In the genomic region with DNA sequence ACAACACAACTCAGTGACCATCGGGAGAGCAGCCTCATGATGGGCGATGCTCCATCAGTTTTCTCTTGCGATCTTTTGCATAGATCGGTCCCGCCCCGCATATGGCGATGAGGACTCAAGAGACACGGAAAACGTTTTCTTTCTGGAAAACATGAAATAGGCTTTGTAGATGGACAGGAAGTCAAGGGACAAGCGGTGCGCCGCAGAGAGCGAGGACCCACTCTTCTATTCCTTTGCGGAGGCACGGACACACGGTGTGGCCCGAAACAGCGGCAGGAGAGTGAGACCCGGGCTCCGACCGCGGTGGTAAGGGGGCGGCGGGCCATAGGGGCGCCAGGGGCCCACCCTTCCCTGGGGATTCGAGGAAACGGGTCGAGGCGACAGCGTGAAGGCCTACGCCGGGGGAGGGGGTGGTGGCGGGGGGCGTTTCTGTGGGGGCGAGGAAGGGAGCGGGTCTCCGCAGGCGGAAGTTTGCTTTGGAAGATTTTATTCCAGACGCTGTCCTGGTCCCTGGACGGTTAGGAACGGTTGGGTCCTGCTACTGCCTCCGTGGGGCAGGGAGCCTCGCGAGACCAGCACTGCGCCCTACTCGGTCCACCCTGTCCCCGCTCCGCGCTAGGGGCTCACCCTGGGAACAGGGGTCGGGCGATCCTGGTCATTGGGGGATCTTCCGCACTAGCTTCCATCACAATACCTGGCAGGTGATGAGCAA, we compare ENCODE assay signal across 1 cellular context.
A peak's percentile ranks its signal among the peaks of the same experiment; 100 is the strongest.
TF ChIP-seq lines count a peak whose summit lies in the region.

No MANE protein-coding gene starts in this region.

TF ChIP-seq in HepG2, 621 proteins besides CTCF, POLR2A, EP300 and RAD21 (continued from another document and continues in another):
- TF ChIP-seq ATF1 (CRISPR knock-in tag; IDR thresholded peaks at IDR 0.05) = peak; percentile 23; the same call in 1 of the 2 replicates
- no peak for TF ChIP-seq TEAD2 (CRISPR knock-in tag; IDR thresholded peaks at IDR 0.05)
- TF ChIP-seq HNF4A (CRISPR knock-in tag; IDR thresholded peaks at IDR 0.05) = no peak
- TF ChIP-seq, protein P1, sequence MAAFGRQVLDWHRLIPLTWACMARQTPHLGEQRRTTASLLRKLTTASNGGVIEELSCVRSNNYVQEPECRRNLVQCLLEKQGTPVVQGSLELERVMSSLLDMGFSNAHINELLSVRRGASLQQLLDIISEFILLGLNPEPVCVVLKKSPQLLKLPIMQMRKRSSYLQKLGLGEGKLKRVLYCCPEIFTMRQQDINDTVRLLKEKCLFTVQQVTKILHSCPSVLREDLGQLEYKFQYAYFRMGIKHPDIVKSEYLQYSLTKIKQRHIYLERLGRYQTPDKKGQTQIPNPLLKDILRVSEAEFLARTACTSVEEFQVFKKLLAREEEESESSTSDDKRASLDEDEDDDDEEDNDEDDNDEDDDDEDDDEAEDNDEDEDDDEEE (CRISPR knock-in tag; IDR thresholded peaks at IDR 0.05) = no peak
- TF ChIP-seq, protein P2, sequence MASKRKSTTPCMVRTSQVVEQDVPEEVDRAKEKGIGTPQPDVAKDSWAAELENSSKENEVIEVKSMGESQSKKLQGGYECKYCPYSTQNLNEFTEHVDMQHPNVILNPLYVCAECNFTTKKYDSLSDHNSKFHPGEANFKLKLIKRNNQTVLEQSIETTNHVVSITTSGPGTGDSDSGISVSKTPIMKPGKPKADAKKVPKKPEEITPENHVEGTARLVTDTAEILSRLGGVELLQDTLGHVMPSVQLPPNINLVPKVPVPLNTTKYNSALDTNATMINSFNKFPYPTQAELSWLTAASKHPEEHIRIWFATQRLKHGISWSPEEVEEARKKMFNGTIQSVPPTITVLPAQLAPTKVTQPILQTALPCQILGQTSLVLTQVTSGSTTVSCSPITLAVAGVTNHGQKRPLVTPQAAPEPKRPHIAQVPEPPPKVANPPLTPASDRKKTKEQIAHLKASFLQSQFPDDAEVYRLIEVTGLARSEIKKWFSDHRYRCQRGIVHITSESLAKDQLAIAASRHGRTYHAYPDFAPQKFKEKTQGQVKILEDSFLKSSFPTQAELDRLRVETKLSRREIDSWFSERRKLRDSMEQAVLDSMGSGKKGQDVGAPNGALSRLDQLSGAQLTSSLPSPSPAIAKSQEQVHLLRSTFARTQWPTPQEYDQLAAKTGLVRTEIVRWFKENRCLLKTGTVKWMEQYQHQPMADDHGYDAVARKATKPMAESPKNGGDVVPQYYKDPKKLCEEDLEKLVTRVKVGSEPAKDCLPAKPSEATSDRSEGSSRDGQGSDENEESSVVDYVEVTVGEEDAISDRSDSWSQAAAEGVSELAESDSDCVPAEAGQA (IDR thresholded peaks at IDR 0.05; ENCODE audit: low read depth) = no peak
- TF ChIP-seq, protein P2 (CRISPR knock-in tag; IDR thresholded peaks at IDR 0.05; ENCODE audit: borderline replicate concordance) = no peak
- no peak for TF ChIP-seq GPBP1L1 (CRISPR knock-in tag; IDR thresholded peaks at IDR 0.05)
- TF ChIP-seq ZNF33B (CRISPR knock-in tag; IDR thresholded peaks at IDR 0.05) = no peak
- no peak for TF ChIP-seq CREB1 (IDR thresholded peaks at IDR 0.05)
- TF ChIP-seq CREB1 (CRISPR knock-in tag; IDR thresholded peaks at IDR 0.05) = no peak
- TF ChIP-seq ATAD3A (CRISPR knock-in tag; IDR thresholded peaks at IDR 0.05) = no peak
- TF ChIP-seq ZNF672 (CRISPR knock-in tag; IDR thresholded peaks at IDR 0.05) = no peak
- TF ChIP-seq SALL2 (CRISPR knock-in tag; IDR thresholded peaks at IDR 0.05) = no peak
- no peak for TF ChIP-seq KDM3A (CRISPR knock-in tag; IDR thresholded peaks at IDR 0.05; ENCODE audit: low read depth)
- TF ChIP-seq ZNF577 (CRISPR knock-in tag; IDR thresholded peaks at IDR 0.05; ENCODE audit: borderline replicate concordance, low read depth) = no peak
- peak; percentile 26 for TF ChIP-seq ZNF777 (CRISPR knock-in tag; IDR thresholded peaks at IDR 0.05)
- TF ChIP-seq ARNT (IDR thresholded peaks at IDR 0.05) = no peak
- TF ChIP-seq KLF9 (CRISPR knock-in tag; IDR thresholded peaks at IDR 0.05; ENCODE audit: low read depth) = no peak
- no peak for TF ChIP-seq KLF11 (CRISPR knock-in tag; IDR thresholded peaks at IDR 0.05)
- no peak for TF ChIP-seq NFAT5 (CRISPR knock-in tag; IDR thresholded peaks at IDR 0.05)
- no peak for TF ChIP-seq ZNF710 (CRISPR knock-in tag; IDR thresholded peaks at IDR 0.05; ENCODE audit: borderline replicate concordance)
- TF ChIP-seq ESRRA (CRISPR knock-in tag; IDR thresholded peaks at IDR 0.05; ENCODE audit: low read depth) = no peak
- no peak for TF ChIP-seq TERF1 (CRISPR knock-in tag; IDR thresholded peaks at IDR 0.05)
- peak; percentile 45; the same call in 1 of the 2 replicates for TF ChIP-seq ZNF501 (CRISPR knock-in tag; IDR thresholded peaks at IDR 0.05)
- TF ChIP-seq FLYWCH1 (CRISPR knock-in tag; IDR thresholded peaks at IDR 0.05) = 0 out of 2 replicates have a peak, but pooled peaks have one; percentile 63
- TF ChIP-seq ZNF510 (CRISPR knock-in tag; IDR thresholded peaks at IDR 0.05; ENCODE audit: low read depth) = no peak
- TF ChIP-seq FOXM1 (CRISPR knock-in tag; IDR thresholded peaks at IDR 0.05) = no peak
- TF ChIP-seq, protein P3, sequence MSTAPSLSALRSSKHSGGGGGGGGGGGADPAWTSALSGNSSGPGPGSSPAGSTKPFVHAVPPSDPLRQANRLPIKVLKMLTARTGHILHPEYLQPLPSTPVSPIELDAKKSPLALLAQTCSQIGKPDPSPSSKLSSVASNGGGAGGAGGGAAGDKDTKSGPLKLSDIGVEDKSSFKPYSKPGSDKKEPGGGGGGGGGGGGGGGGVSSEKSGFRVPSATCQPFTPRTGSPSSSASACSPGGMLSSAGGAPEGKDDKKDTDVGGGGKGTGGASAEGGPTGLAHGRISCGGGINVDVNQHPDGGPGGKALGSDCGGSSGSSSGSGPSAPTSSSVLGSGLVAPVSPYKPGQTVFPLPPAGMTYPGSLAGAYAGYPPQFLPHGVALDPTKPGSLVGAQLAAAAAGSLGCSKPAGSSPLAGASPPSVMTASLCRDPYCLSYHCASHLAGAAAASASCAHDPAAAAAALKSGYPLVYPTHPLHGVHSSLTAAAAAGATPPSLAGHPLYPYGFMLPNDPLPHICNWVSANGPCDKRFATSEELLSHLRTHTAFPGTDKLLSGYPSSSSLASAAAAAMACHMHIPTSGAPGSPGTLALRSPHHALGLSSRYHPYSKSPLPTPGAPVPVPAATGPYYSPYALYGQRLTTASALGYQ (CRISPR knock-in tag; IDR thresholded peaks at IDR 0.05) = no peak
- no peak for TF ChIP-seq ZNF335 (CRISPR knock-in tag; IDR thresholded peaks at IDR 0.05)
- TF ChIP-seq KLF15 (CRISPR knock-in tag; IDR thresholded peaks at IDR 0.05; ENCODE audit: borderline replicate concordance) = no peak
- TF ChIP-seq TFDP1 (CRISPR knock-in tag; IDR thresholded peaks at IDR 0.05; ENCODE audit: borderline replicate concordance) = no peak
- TF ChIP-seq PHF20 (CRISPR knock-in tag; IDR thresholded peaks at IDR 0.05) = no peak; the same call in 1 of the 2 replicates
- no peak for TF ChIP-seq RBM39 (IDR thresholded peaks at IDR 0.05; ENCODE audit: low read depth, low read length, poor library complexity, severe bottlenecking)
- no peak for TF ChIP-seq TEF (CRISPR knock-in tag; IDR thresholded peaks at IDR 0.05)
- TF ChIP-seq, protein P4, sequence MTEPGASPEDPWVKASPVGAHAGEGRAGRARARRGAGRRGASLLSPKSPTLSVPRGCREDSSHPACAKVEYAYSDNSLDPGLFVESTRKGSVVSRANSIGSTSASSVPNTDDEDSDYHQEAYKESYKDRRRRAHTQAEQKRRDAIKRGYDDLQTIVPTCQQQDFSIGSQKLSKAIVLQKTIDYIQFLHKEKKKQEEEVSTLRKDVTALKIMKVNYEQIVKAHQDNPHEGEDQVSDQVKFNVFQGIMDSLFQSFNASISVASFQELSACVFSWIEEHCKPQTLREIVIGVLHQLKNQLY (CRISPR knock-in tag; IDR thresholded peaks at IDR 0.05) = no peak
